ENCODE assay signal across 19 cellular contexts in genomic region chr3:13397316-13397715, GRCh38. TPM values are rescaled to one million over a fixed set of nuclear protein-coding genes. Genes with fewer than 3 reads are reported as not detected.
A peak's percentile ranks its signal among the peaks of the same experiment; 100 is the strongest.
DNase-seq lines count a peak whose midpoint lies in the region; ATAC-seq, FAIRE-seq and TF ChIP-seq lines count a peak whose summit lies in the region.
"Had no signal": no experiment of that assay in that cellular context is flagged by ENCODE, and none has a peak within 500 bp of the region (broad histone marks: within the 10 kb centered on the region; RNA-seq: fewer than 3 reads in every experiment).

No MANE protein-coding gene starts in this region.

- no peak overlapping the region for H3K4me2 ChIP-seq in H1 (ENCODE audit: insufficient read depth in 1 of 2, low read depth in 2 of 2, low read length in 2 of 2)
- H3K4me2 ChIP-seq: BLaER1 treated with 17β-estradiol and CSF1 and Interleukin-3, amounts not matched to agents 10 nM and 100 nM; GM23338 had no signal

- H2BK20ac ChIP-seq in H1 (ENCODE audit: low read length): no peak overlapping the region

- no peaks in the 10 kb centered on the region for H3K23me2 ChIP-seq in H1 (ENCODE audit: low read depth, low read length)

- no peak overlapping the region for H3K4me3 Mint-ChIP-seq in activated naive CD8-positive, alpha-beta T cell treated with anti-CD3 and anti-CD28 coated beads, Interleukin-2, amount 10 ng/mL, durations not matched to agents 7 days and 5 days
- no peak overlapping the region for H3K4me3 Mint-ChIP-seq in activated naive CD8-positive, alpha-beta T cell treated with anti-CD3 and anti-CD28 coated beads for 36 hours
- H3K4me3 Mint-ChIP-seq in stimulated activated effector memory CD8-positive, alpha-beta T cell treated with anti-CD3 and anti-CD28 coated beads, Interleukin-12 subunit alpha, Interleukin-12 subunit beta, amount 100 ng/mL, for 72 hours: no peak overlapping the region
- H3K4me3 Mint-ChIP-seq: B cell; CD4-positive, alpha-beta T cell; GM23338; IgD-negative memory B cell had no signal

- H2BK12ac ChIP-seq in H1 (ENCODE audit: low read depth, low read length): no peak overlapping the region

- peaks cover 0 to 16% of the 10 kb centered on the region in 2 experiments; a peak in 3 of 4 replicates for H3K79me2 ChIP-seq in H1 (ENCODE audit: control insufficient read depth in 1 of 2, insufficient read depth in 2 of 2, low read length in 2 of 2)

- FAIRE-seq in H1 (lab: Jason Lieb, UNC): no peak
- FAIRE-seq: D721Med, G401.6, GM12891, HepG2 had no signal

- H3K14ac ChIP-seq in H1 (ENCODE audit: insufficient read length): no peak overlapping the region

- H4K91ac ChIP-seq in H1 (replicated peaks; ENCODE audit: insufficient read length, low read length): no peak overlapping the region

- ATAC-seq in activated naive CD8-positive, alpha-beta T cell treated with anti-CD3 and anti-CD28 coated beads, Interleukin-2, amount 10 ng/mL, durations not matched to agents 7 days and 5 days (ENCODE audit: low read depth): no peak
- no peak for ATAC-seq in stimulated activated effector memory CD8-positive, alpha-beta T cell treated with anti-CD3 and anti-CD28 coated beads, Interleukin-12 subunit alpha, Interleukin-12 subunit beta, amount 100 ng/mL, for 72 hours
- no peak for ATAC-seq in HG03457 (IDR thresholded peaks at IDR 0.05; ENCODE audit: unreplicated experiment)
- ATAC-seq: HepG2 had no signal

- H2BK120ac ChIP-seq in H1 (replicated peaks; ENCODE audit: low read depth, low read length): no peak overlapping the region

- H3K23ac ChIP-seq in H1 (ENCODE audit: insufficient read length): no peak overlapping the region

- H3K9me3 Mint-ChIP-seq in activated naive CD8-positive, alpha-beta T cell treated with anti-CD3 and anti-CD28 coated beads, Interleukin-2, amount 10 ng/mL, durations not matched to agents 7 days and 5 days: no peaks in the 10 kb centered on the region
- no peaks in the 10 kb centered on the region for H3K9me3 Mint-ChIP-seq in activated naive CD8-positive, alpha-beta T cell treated with anti-CD3 and anti-CD28 coated beads for 36 hours
- H3K9me3 Mint-ChIP-seq in stimulated activated effector memory CD8-positive, alpha-beta T cell treated with anti-CD3 and anti-CD28 coated beads, Interleukin-12 subunit alpha, Interleukin-12 subunit beta, amount 100 ng/mL, for 72 hours: no peaks in the 10 kb centered on the region
- H3K9me3 Mint-ChIP-seq: CD4-positive, alpha-beta T cell; GM23338; IgD-negative memory B cell had no signal

- H3K4me3 ChIP-seq in H1 (ENCODE audit: extremely low read depth in 1 of 4, insufficient read depth in 2 of 4, low read depth in 3 of 4, low read length in 4 of 4): no peak overlapping the region
- H3K4me3 ChIP-seq: BLaER1 treated with 17β-estradiol and CSF1 and Interleukin-3, amounts not matched to agents 10 nM and 100 nM; GM23338 had no signal

- no peak overlapping the region for H2AFZ ChIP-seq in H1 (ENCODE audit: low read length)
- H2AFZ ChIP-seq: GM23338 had no signal

- CTCF ChIA-PET in H1 (lab: Charles Lee; ENCODE audit: partially characterized antibody): interaction anchor here (0.8 to 2.6 kb wide), 7 partner anchors 8 to 260 kb away, joined by 3 to 6 read pairs (median 4); no protein-coding TSS in a partner anchor

- H3K9ac ChIP-seq in H1 (replicated peaks in 1 of 4; ENCODE audit: extremely low read depth in 1 of 4, low read depth in 3 of 4, low read length in 3 of 4): no peak overlapping the region
- H3K9ac ChIP-seq: BLaER1 treated with 17β-estradiol and CSF1 and Interleukin-3, amounts not matched to agents 10 nM and 100 nM had no signal

- no peak overlapping the region for H4K5ac ChIP-seq in H1 (ENCODE audit: insufficient read length, low read depth, low read length)

- no peaks in the 10 kb centered on the region for H3K4me1 ChIP-seq in H1 (replicated peaks in 1 of 4; ENCODE audit: control insufficient read depth in 3 of 4, insufficient read depth in 4 of 4, low read length in 3 of 4)
- H3K4me1 ChIP-seq: Caco-2 had no signal

- no peak for TF ChIP-seq CTCF in C4-2B (conservative IDR thresholded peaks at IDR 0.05)
- TF ChIP-seq CTCF in H1 (IDR thresholded peaks at IDR 0.05; ENCODE audit: control extremely low read depth in 1 of 3, insufficient read depth in 1 of 3, low read depth in 1 of 3, low read length in 3 of 3): no peak

- no peak overlapping the region for H3K56ac ChIP-seq in H1 (replicated peaks; ENCODE audit: insufficient read length, low read depth, low read length)

- no peak for TF ChIP-seq POLR2A in H1 (IDR thresholded peaks at IDR 0.05; ENCODE audit: control extremely low read depth in 1 of 2, low read depth in 2 of 2, low read length in 2 of 2)

- H3K27me3 Mint-ChIP-seq in activated naive CD8-positive, alpha-beta T cell treated with anti-CD3 and anti-CD28 coated beads, Interleukin-2, amount 10 ng/mL, durations not matched to agents 7 days and 5 days: no peaks in the 10 kb centered on the region
- H3K27me3 Mint-ChIP-seq in activated naive CD8-positive, alpha-beta T cell treated with anti-CD3 and anti-CD28 coated beads for 36 hours: no peaks in the 10 kb centered on the region
- H3K27me3 Mint-ChIP-seq: B cell; CD4-positive, alpha-beta T cell; IgD-negative memory B cell had no signal

- peak overlapping the region; percentile 6; the same call in 1 of the 2 replicates for H4K8ac ChIP-seq in H1 (ENCODE audit: extremely low read depth, insufficient read depth, low read length)

- peaks cover 5% of the 10 kb centered on the region for H3K4me1 Mint-ChIP-seq in activated naive CD8-positive, alpha-beta T cell treated with anti-CD3 and anti-CD28 coated beads, Interleukin-2, amount 10 ng/mL, durations not matched to agents 7 days and 5 days
- H3K4me1 Mint-ChIP-seq in activated naive CD8-positive, alpha-beta T cell treated with anti-CD3 and anti-CD28 coated beads for 36 hours: peaks cover 6% of the 10 kb centered on the region
- H3K4me1 Mint-ChIP-seq in stimulated activated effector memory CD8-positive, alpha-beta T cell treated with anti-CD3 and anti-CD28 coated beads, Interleukin-12 subunit alpha, Interleukin-12 subunit beta, amount 100 ng/mL, for 72 hours: peaks cover 7% of the 10 kb centered on the region
- H3K4me1 Mint-ChIP-seq: GM23338 had no signal

- peaks cover 0 to 4% (median 2%) of the 10 kb centered on the region in 4 experiments; a peak in 4 of 8 replicates for H3K36me3 ChIP-seq in H1 (ENCODE audit: control insufficient read depth in 2 of 4, insufficient read depth in 4 of 4, low read length in 3 of 4)

- no peaks in the 10 kb centered on the region for H3K9me3 ChIP-seq in H1 (ENCODE audit: insufficient read depth in 2 of 2, low read depth in 1 of 2, low read length in 1 of 2)
- H3K9me3 ChIP-seq: BLaER1 treated with 17β-estradiol and CSF1 and Interleukin-3, amounts not matched to agents 10 nM and 100 nM; Caco-2 had no signal

- no peaks in the 10 kb centered on the region for H3K27me3 ChIP-seq in H1 (replicated peaks in 1 of 4; ENCODE audit: control insufficient read depth in 3 of 4, extremely low read depth in 1 of 4, insufficient read depth in 3 of 4, low read length in 3 of 4)
- H3K27me3 ChIP-seq: BLaER1 treated with 17β-estradiol and CSF1 and Interleukin-3, amounts not matched to agents 10 nM and 100 nM had no signal

- no peak overlapping the region for H3K4ac ChIP-seq in H1 (replicated peaks; ENCODE audit: insufficient read length, low read depth, low read length)

- H3K27ac ChIP-seq in C4-2B: peak overlapping the region; percentile 23
- H3K27ac ChIP-seq in H1 (ENCODE audit: low read depth, low read length): no peak overlapping the region

- peak overlapping the region; percentile 21 for H3K27ac Mint-ChIP-seq in activated naive CD8-positive, alpha-beta T cell treated with anti-CD3 and anti-CD28 coated beads, Interleukin-2, amount 10 ng/mL, durations not matched to agents 7 days and 5 days
- H3K27ac Mint-ChIP-seq in activated naive CD8-positive, alpha-beta T cell treated with anti-CD3 and anti-CD28 coated beads for 36 hours: no peak overlapping the region
- peak overlapping the region; percentile 26 for H3K27ac Mint-ChIP-seq in stimulated activated effector memory CD8-positive, alpha-beta T cell treated with anti-CD3 and anti-CD28 coated beads, Interleukin-12 subunit alpha, Interleukin-12 subunit beta, amount 100 ng/mL, for 72 hours
- H3K27ac Mint-ChIP-seq: B cell; CD4-positive, alpha-beta T cell; GM23338; IgD-negative memory B cell had no signal

- no peak for DNase-seq in activated naive CD8-positive, alpha-beta T cell treated with anti-CD3 and anti-CD28 coated beads, Interleukin-2, amount 10 ng/mL, durations not matched to agents 7 days and 5 days
- no peak for DNase-seq in activated naive CD8-positive, alpha-beta T cell treated with anti-CD3 and anti-CD28 coated beads for 36 hours
- DNase-seq in H1 (ENCODE audit: low read depth in 1 of 2, low spot score in 2 of 2): no peak
- DNase-seq in stimulated activated effector memory CD8-positive, alpha-beta T cell treated with anti-CD3 and anti-CD28 coated beads, Interleukin-12 subunit alpha, Interleukin-12 subunit beta, amount 100 ng/mL, for 72 hours (ENCODE audit: low spot score in 2 of 2): no peak
- no peak for DNase-seq in GM19238 (ENCODE audit: insufficient read length, low spot score)
- DNase-seq: 8988T; Caco-2; CD4-positive, alpha-beta T cell; H7 had no signal

- H2BK15ac ChIP-seq in H1 (ENCODE audit: low read length): no peak overlapping the region

- no peak overlapping the region for H2AK5ac ChIP-seq in H1 (ENCODE audit: low read depth, low read length)

- WGBS in H1 (ENCODE audit: extremely low coverage in 1 of 2, insufficient coverage in 1 of 2, insufficient read length in 1 of 2, insufficient replicate concordance in 2 of 2, low coverage in 1 of 2, low lambda C conversion rate in 2 of 2, missing lambda C conversion rate in 1 of 2), 2 experiments: 93% methylated on average over 5 of the region's 8 CpGs; no CpG with 5 or more reads in 1 of the 2 experiments

- no peak for TF ChIP-seq EP300 in H1 (IDR thresholded peaks at IDR 0.05; ENCODE audit: borderline replicate concordance in 1 of 2, low read depth in 2 of 2, low read length in 2 of 2)

- peaks cover 0 to 3% of the 10 kb centered on the region in 2 experiments for H4K20me1 ChIP-seq in H1 (replicated peaks in 1 of 2; ENCODE audit: control insufficient read depth in 1 of 2, insufficient read depth in 2 of 2, low read length in 2 of 2)

- no peak for TF ChIP-seq RAD21 in H1 (IDR thresholded peaks at IDR 0.05 in 1 of 2, conservative IDR thresholded peaks at IDR 0.05 in 1 of 2; ENCODE audit: low read depth in 2 of 2, low read length in 2 of 2)

- POLR2A ChIA-PET in activated naive CD8-positive, alpha-beta T cell treated with anti-CD3 and anti-CD28 coated beads, Interleukin-2, amount 10 ng/mL, durations not matched to agents 7 days and 5 days (lab: Charles Lee): no interaction called here
- POLR2A ChIA-PET in H1 (lab: Charles Lee; ENCODE audit: partially characterized antibody): interaction anchor here (0.9 kb wide), 1 partner anchor 14 kb away, joined by 3 read pairs; no protein-coding TSS in a partner anchor

- H3K36me3 Mint-ChIP-seq in activated naive CD8-positive, alpha-beta T cell treated with anti-CD3 and anti-CD28 coated beads, Interleukin-2, amount 10 ng/mL, durations not matched to agents 7 days and 5 days: peaks cover 14% of the 10 kb centered on the region
- peaks cover 24% of the 10 kb centered on the region for H3K36me3 Mint-ChIP-seq in activated naive CD8-positive, alpha-beta T cell treated with anti-CD3 and anti-CD28 coated beads for 36 hours
- H3K36me3 Mint-ChIP-seq in stimulated activated effector memory CD8-positive, alpha-beta T cell treated with anti-CD3 and anti-CD28 coated beads, Interleukin-12 subunit alpha, Interleukin-12 subunit beta, amount 100 ng/mL, for 72 hours: peaks cover 87% of the 10 kb centered on the region
- H3K36me3 Mint-ChIP-seq: IgD-negative memory B cell had no signal

- peaks cover 8% of the 10 kb centered on the region for H3K79me1 ChIP-seq in H1 (ENCODE audit: low read depth, low read length)

- H3K18ac ChIP-seq in H1 (ENCODE audit: extremely low read depth, low read length): no peak overlapping the region

- no peak overlapping the region for H2BK5ac ChIP-seq in H1 (ENCODE audit: low read depth, low read length)

RNA-seq across cellular contexts. Expression of gene NUP210, which starts 22.8 kb away (rescaled TPM):
- 100 to 1,000 TPM; 163 to 170 TPM for total RNA-seq in activated naive CD8-positive, alpha-beta T cell treated with anti-CD3 and anti-CD28 coated beads, Interleukin-2, amount 10 ng/mL, durations not matched to agents 7 days and 5 days
- 100 to 1,000 TPM; 127 to 131 TPM for total RNA-seq in activated naive CD8-positive, alpha-beta T cell treated with anti-CD3 and anti-CD28 coated beads for 36 hours
- 53.4 and 53.7 TPM in 2 replicates for total RNA-seq in H1 (2021; fragmentation: NEBNext Ultra II Directional; extraction: Animal tissue kit (Norgen Biotek cat#: 25700))
- polyA plus RNA-seq in H1 (2011; rRNA removed): 51.0 and 55.0 TPM in 2 replicates
- polyA plus RNA-seq in H1 (2011; cell fraction: cytosol; rRNA removed): 22.7 TPM
- 90.7 TPM for polyA plus RNA-seq in H1 (2011; cell fraction: nucleus; rRNA removed)
- polyA plus RNA-seq in H1 (2012, experiment 1 of 2): 30.8 to 56.3 TPM (median 45.4 TPM) in 4 replicates
- polyA plus RNA-seq in H1 (2012, experiment 2 of 2): 30.0 TPM
- 84.7 TPM for polyA plus RNA-seq in H1 (2013, experiment 1 of 2)
- polyA plus RNA-seq in H1 (2013, experiment 2 of 2): 65.1 TPM
- 49.2 and 89.2 TPM in 2 replicates for polyA minus RNA-seq in H1 (2011; rRNA and poly(A)+ RNA removed)
- polyA minus RNA-seq in H1 (2011; cell fraction: cytosol; rRNA and poly(A)+ RNA removed): 32.7 TPM
- 52.7 TPM for polyA minus RNA-seq in H1 (2011; cell fraction: nucleus; rRNA and poly(A)+ RNA removed)
